ENCODE assay signal across 20 cellular contexts in the genomic region with DNA sequence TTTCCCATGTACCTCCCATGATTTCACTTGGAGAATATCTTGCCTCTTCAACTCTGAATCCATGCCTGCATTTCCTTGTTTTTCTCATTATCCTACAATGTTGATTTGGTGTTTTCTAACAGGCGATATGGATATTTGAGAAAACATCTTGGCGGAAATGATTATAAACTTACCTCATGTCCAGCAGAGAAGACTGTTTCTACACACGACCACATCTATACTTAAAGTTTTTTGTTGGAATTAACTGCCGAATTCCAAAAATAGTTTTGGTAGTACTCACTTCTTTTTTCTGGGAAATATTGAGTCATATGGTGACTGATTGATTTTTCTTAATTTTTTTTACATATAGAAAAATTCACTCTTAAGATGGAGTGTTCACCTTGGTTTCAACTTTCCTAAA. TPM values are rescaled to one million over a fixed set of nuclear protein-coding genes. Genes with fewer than 3 reads are reported as not detected.
A peak's percentile ranks its signal among the peaks of the same experiment; 100 is the strongest.
DNase-seq lines count a peak whose midpoint lies in the region; FAIRE-seq and TF ChIP-seq lines count a peak whose summit lies in the region.
"Had no signal": no experiment of that assay in that cellular context is flagged by ENCODE, and none has a peak within 500 bp of the region (broad histone marks: within the 10 kb centered on the region; RNA-seq: fewer than 3 reads in every experiment).

No MANE protein-coding gene starts in this region.

- FAIRE-seq in H54 (lab: Jason Lieb, UNC), result peak; percentile 74

- H3K4me1 ChIP-seq in smooth muscle cell (ENCODE audit: low read depth), result no peaks in the 10 kb centered on the region
- H3K4me1 ChIP-seq in Peyer's patch, result no peaks in the 10 kb centered on the region

- H3K9me3 ChIP-seq in smooth muscle cell (replicated peaks; ENCODE audit: low read depth), result no peaks in the 10 kb centered on the region
- H3K9me3 ChIP-seq in Peyer's patch, result no peaks in the 10 kb centered on the region

- no peaks in the 10 kb centered on the region for H3K79me2 ChIP-seq in smooth muscle cell (ENCODE audit: low read depth)

- no peak overlapping the region for H3K4me2 ChIP-seq in smooth muscle cell

- no peak overlapping the region for H3K27ac Mint-ChIP-seq in activated naive CD8-positive, alpha-beta T cell treated with anti-CD3 and anti-CD28 coated beads for 36 hours
- H3K27ac Mint-ChIP-seq: activated naive CD4-positive, alpha-beta T cell treated with anti-CD3 and anti-CD28 coated beads, Interleukin-2, amount 10 ng/mL, durations not matched to agents 7 days and 5 days; endodermal cell; nephron progenitor cell had no signal

- H3K4me3 ChIP-seq in fibroblast of mammary gland (ENCODE audit: control insufficient read depth, low read depth, low read length) (no peak overlapping the region), smooth muscle cell (no peak overlapping the region), Peyer's patch (no peak overlapping the region)

- no peak for TF ChIP-seq POLR2A in H54 (IDR thresholded peaks at IDR 0.05; ENCODE audit: low read depth, low read length)
- no peak for TF ChIP-seq POLR2A in Peyer's patch (IDR thresholded peaks at IDR 0.05)

- H3K9me3 Mint-ChIP-seq in activated naive CD8-positive, alpha-beta T cell treated with anti-CD3 and anti-CD28 coated beads for 36 hours, result peaks cover 1% of the 10 kb centered on the region
- H3K9me3 Mint-ChIP-seq: activated naive CD4-positive, alpha-beta T cell treated with anti-CD3 and anti-CD28 coated beads, Interleukin-2, amount 10 ng/mL, durations not matched to agents 7 days and 5 days; central memory CD8-positive, alpha-beta T cell; endodermal cell had no signal

- H3K27me3 ChIP-seq in smooth muscle cell (ENCODE audit: low read depth) (no peaks in the 10 kb centered on the region), Peyer's patch (no peaks in the 10 kb centered on the region)

- WGBS in smooth muscle cell (ENCODE audit: low lambda C conversion rate), result 58% methylated on average over 4 of the region's 4 CpGs

- H3K9ac ChIP-seq in smooth muscle cell (ENCODE audit: low read depth), result no peak overlapping the region

- peak overlapping the region; percentile 5 for H2AFZ ChIP-seq in smooth muscle cell (ENCODE audit: low read depth)

- no peak overlapping the region for H3K4me3 Mint-ChIP-seq in activated naive CD8-positive, alpha-beta T cell treated with anti-CD3 and anti-CD28 coated beads for 36 hours
- H3K4me3 Mint-ChIP-seq: activated naive CD4-positive, alpha-beta T cell treated with anti-CD3 and anti-CD28 coated beads, Interleukin-2, amount 10 ng/mL, durations not matched to agents 7 days and 5 days; central memory CD8-positive, alpha-beta T cell; endodermal cell; nephron progenitor cell had no signal

- no peaks in the 10 kb centered on the region for H3K36me3 Mint-ChIP-seq in activated naive CD8-positive, alpha-beta T cell treated with anti-CD3 and anti-CD28 coated beads for 36 hours
- H3K36me3 Mint-ChIP-seq: activated naive CD4-positive, alpha-beta T cell treated with anti-CD3 and anti-CD28 coated beads, Interleukin-2, amount 10 ng/mL, durations not matched to agents 7 days and 5 days had no signal

- H4K20me1 ChIP-seq in smooth muscle cell (ENCODE audit: low read depth), result no peaks in the 10 kb centered on the region

- TF ChIP-seq CTCF in fibroblast of mammary gland (conservative IDR thresholded peaks at IDR 0.05; ENCODE audit: control insufficient read depth, insufficient read depth, low read depth, low read length) (no peak), smooth muscle cell (IDR thresholded peaks at IDR 0.05; ENCODE audit: borderline replicate concordance, insufficient read depth, poor library complexity, severe bottlenecking) (no peak), Peyer's patch (IDR thresholded peaks at IDR 0.05) (no peak)

- H3K36me3 ChIP-seq in smooth muscle cell (ENCODE audit: low read depth) (no peaks in the 10 kb centered on the region), Peyer's patch (no peaks in the 10 kb centered on the region)

- H3K27ac ChIP-seq in smooth muscle cell (ENCODE audit: low read depth) (peak overlapping the region; percentile 23), Peyer's patch (no peak overlapping the region)
- H3K27ac ChIP-seq: C4-2B had no signal

- H3K27me3 Mint-ChIP-seq in activated naive CD8-positive, alpha-beta T cell treated with anti-CD3 and anti-CD28 coated beads for 36 hours, result no peaks in the 10 kb centered on the region
- H3K27me3 Mint-ChIP-seq: activated naive CD4-positive, alpha-beta T cell treated with anti-CD3 and anti-CD28 coated beads, Interleukin-2, amount 10 ng/mL, durations not matched to agents 7 days and 5 days; central memory CD8-positive, alpha-beta T cell had no signal

- no peaks in the 10 kb centered on the region for H3K4me1 Mint-ChIP-seq in activated naive CD8-positive, alpha-beta T cell treated with anti-CD3 and anti-CD28 coated beads for 36 hours
- H3K4me1 Mint-ChIP-seq: activated naive CD4-positive, alpha-beta T cell treated with anti-CD3 and anti-CD28 coated beads, Interleukin-2, amount 10 ng/mL, durations not matched to agents 7 days and 5 days; central memory CD8-positive, alpha-beta T cell; endodermal cell; nephron progenitor cell had no signal

- no peaks in the 10 kb centered on the region for H3F3A ChIP-seq in smooth muscle cell (ENCODE audit: low read depth)

- peak; percentile 4 for DNase-seq in H54 (ENCODE audit: insufficient read length, low spot score)
- peak; percentile 31 for DNase-seq in RPMI7951 (ENCODE audit: low read depth)
- peak; percentile 62 for DNase-seq in fibroblast of mammary gland (ENCODE audit: low read depth)
- no peak for DNase-seq in smooth muscle cell (lab: John Stamatoyannopoulos, UW; ENCODE audit: unreplicated experiment)
- no peak for DNase-seq in Peyer's patch
- no peak for DNase-seq in activated naive CD8-positive, alpha-beta T cell treated with anti-CD3 and anti-CD28 coated beads for 36 hours
- DNase-seq in cerebellum (ENCODE audit: low spot score), result no peak
- DNase-seq: activated CD4-positive, CD25-positive, alpha-beta regulatory T cell treated with anti-CD3 and anti-CD28 coated beads, Interleukin-2, amount 50 U/mL, for 72 hours; activated naive CD4-positive, alpha-beta T cell treated with anti-CD3 and anti-CD28 coated beads, Interleukin-2, amount 10 ng/mL, durations not matched to agents 7 days and 5 days; DMS53; endodermal cell; mesendoderm; NCI-H1092 treated with DMSO at 0.1 percent for 48 hours; nephron progenitor cell; retina; stimulated activated CD4-positive, alpha-beta T cell treated with anti-CD3 and anti-CD28 coated beads, Interleukin-1b, Interleukin-23, amount 100 ng/mL, for 48 hours; substantia nigra had no signal

RNA-seq across cellular contexts. Expression of a gene that starts 41.4 kb away (rescaled TPM):
- total RNA-seq in RPMI7951 (2014; rRNA removed; shearing (Covaris generic)), result 0.10 and 0.12 TPM in 2 replicates
- total RNA-seq in smooth muscle cell (0.27 TPM in 1 of 2 replicates, not detected in the other), Peyer's patch (1 to 10 TPM in 1 of 4 donors, under 1 TPM in 3; 0.35 to 1.6 (median 0.68) TPM), cerebellum (88.4 TPM)
- not detected in 2 replicates for polyA plus RNA-seq in smooth muscle cell
- not detected for total RNA-seq in activated naive CD8-positive, alpha-beta T cell treated with anti-CD3 and anti-CD28 coated beads for 36 hours
- total RNA-seq: T-helper 2 cell treated with Interferon-gamma antibody and Interleukin-4, amounts not matched to agents 100 ng/mL and 5 ng/mL, for 36 hours had no signal

Comparison
In these comparisons a context has a peak if more than half of its experiments do, and no peak if none do; other contexts are left out.
1. DNase-seq: peak in H54 (single experiment), RPMI7951 (single experiment) and fibroblast of mammary gland (single experiment); none in smooth muscle cell (single experiment), Peyer's patch (0 of 3), activated naive CD8-positive, alpha-beta T cell treated with anti-CD3 and anti-CD28 coated beads for 36 hours (single experiment) and cerebellum (single experiment).
2. RNA of a gene that starts 41.4 kb away (total RNA-seq): 88.4 TPM in cerebellum (single experiment); 0.35 to 1.6 TPM in Peyer's patch, 0.10 to 0.12 TPM in RPMI7951, 0.27 TPM in smooth muscle cell and not detected in activated naive CD8-positive, alpha-beta T cell treated with anti-CD3 and anti-CD28 coated beads for 36 hours; every median in the first group is over 10 times any median in the second.